ENCODE assay signal across 8 cellular contexts in the genomic region with DNA sequence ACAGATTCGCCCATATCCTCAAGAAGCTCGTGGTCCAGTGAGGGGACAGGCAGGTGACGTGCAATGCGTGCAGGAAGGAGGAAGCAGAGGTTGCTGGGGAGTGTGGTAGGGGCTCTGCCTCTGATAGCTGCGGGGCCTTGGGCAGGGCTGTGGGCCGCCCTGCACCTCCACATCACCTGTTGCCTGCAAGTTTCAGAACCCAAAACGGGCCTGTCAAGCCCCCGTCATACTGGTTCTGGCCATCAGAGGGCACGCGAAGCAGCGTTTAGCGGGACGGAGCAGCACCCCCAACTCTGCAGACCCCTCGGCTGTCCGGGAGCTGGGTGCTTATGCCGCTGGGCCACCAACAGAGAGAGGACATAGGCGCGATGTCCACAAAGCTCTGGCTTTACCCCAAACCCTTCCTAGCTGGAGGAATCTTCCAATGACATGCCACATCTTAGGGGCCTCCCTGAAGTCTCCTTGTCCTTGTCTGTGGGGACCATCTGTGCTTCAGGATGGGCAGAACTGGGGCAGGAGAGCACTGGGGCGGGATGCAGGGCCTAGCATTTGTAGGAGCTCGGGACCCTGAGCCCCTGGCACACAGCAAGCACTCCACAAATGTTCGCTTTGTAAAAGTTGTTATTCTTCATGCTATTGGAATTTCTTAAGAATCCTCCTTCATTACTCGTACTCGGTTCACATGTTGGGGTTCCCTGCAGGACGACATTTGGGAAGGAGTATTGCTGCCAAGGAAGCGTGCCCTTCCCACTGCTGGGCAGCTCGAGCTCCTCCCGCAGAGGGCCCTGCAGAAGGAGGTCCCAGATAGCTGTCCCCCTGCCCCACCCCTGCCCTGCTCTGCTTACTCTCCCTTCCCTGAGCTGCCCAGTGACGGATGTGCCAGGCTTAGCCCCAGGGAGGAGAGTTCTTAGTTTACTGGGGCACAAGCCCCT.
DNase-seq lines count a peak whose midpoint lies in the region; ATAC-seq lines count a peak whose summit lies in the region.

No MANE protein-coding gene starts in this region.

- H3K4me1 Mint-ChIP-seq in activated CD8-positive, alpha-beta T cell treated with anti-CD3 and anti-CD28 coated beads, Interleukin-2, amount 10 ng/mL, durations not matched to agents 7 days and 5 days (ENCODE audit: low read depth), result peaks cover 6% of the 10 kb centered on the region

- peaks cover 2% of the 10 kb centered on the region for H3K27me3 Mint-ChIP-seq in activated CD8-positive, alpha-beta T cell treated with anti-CD3 and anti-CD28 coated beads, Interleukin-2, amount 10 ng/mL, durations not matched to agents 7 days and 5 days (ENCODE audit: low read depth)

- ATAC-seq in GM18511 (IDR thresholded peaks at IDR 0.05; ENCODE audit: unreplicated experiment), result peak; percentile 66
- ATAC-seq in activated CD8-positive, alpha-beta T cell treated with anti-CD3 and anti-CD28 coated beads, Interleukin-2, amount 10 ng/mL, durations not matched to agents 7 days and 5 days, result peak; percentile 60

- no peaks in the 10 kb centered on the region for H3K9me3 Mint-ChIP-seq in activated CD8-positive, alpha-beta T cell treated with anti-CD3 and anti-CD28 coated beads, Interleukin-2, amount 10 ng/mL, durations not matched to agents 7 days and 5 days (ENCODE audit: insufficient read depth)

- no peak overlapping the region for H3K4me3 Mint-ChIP-seq in activated CD8-positive, alpha-beta T cell treated with anti-CD3 and anti-CD28 coated beads, Interleukin-2, amount 10 ng/mL, durations not matched to agents 7 days and 5 days

- POLR2A ChIA-PET in activated CD8-positive, alpha-beta T cell treated with anti-CD3 and anti-CD28 coated beads, Interleukin-2, amount 10 ng/mL, durations not matched to agents 7 days and 5 days (lab: Charles Lee), result interaction anchor here (0.9 kb wide), 1 partner anchor 93 kb away, joined by 3 read pairs; no protein-coding TSS in a partner anchor

- H3K36me3 Mint-ChIP-seq in activated CD8-positive, alpha-beta T cell treated with anti-CD3 and anti-CD28 coated beads, Interleukin-2, amount 10 ng/mL, durations not matched to agents 7 days and 5 days (ENCODE audit: low read depth), result no peaks in the 10 kb centered on the region

- CTCF ChIA-PET in activated CD8-positive, alpha-beta T cell treated with anti-CD3 and anti-CD28 coated beads, Interleukin-2, amount 10 ng/mL, durations not matched to agents 7 days and 5 days (lab: Charles Lee), result interaction anchor here (1.1 to 2.5 kb wide), 6 partner anchors 13 to 316 kb away, joined by 3 to 18 read pairs (median 4); partner anchors contain the start of gene USB1

- peak; percentile 47 for DNase-seq in activated CD8-positive, alpha-beta T cell treated with anti-CD3 and anti-CD28 coated beads, Interleukin-2, amount 10 ng/mL, durations not matched to agents 7 days and 5 days
- DNase-seq in globus pallidus (ENCODE audit: low spot score), result peak; percentile 4
- DNase-seq in stimulated activated CD8-positive, alpha-beta memory T cell treated with anti-CD3 and anti-CD28 coated beads, Interleukin-4, amount 100 ng/mL, for 48 hours, result peak; percentile 52
- DNase-seq in stimulated activated naive CD4-positive, alpha-beta T cell treated with Interleukin-2 at 50 U/mL for 16 hours (lab: John Stamatoyannopoulos, UW), result no peak
- DNase-seq in NCI-H2227 treated with DMSO at 0.1 percent for 48 hours (lab: John Stamatoyannopoulos, UW), result no peak
- no peak for DNase-seq in OCI-M1 (lab: John Stamatoyannopoulos, UW)
- no peak for DNase-seq in Kasumi-1 (lab: John Stamatoyannopoulos, UW)

- peak overlapping the region; percentile 16 for H3K27ac Mint-ChIP-seq in activated CD8-positive, alpha-beta T cell treated with anti-CD3 and anti-CD28 coated beads, Interleukin-2, amount 10 ng/mL, durations not matched to agents 7 days and 5 days

Comparison
In these comparisons a context has a peak if more than half of its experiments do, and no peak if none do; other contexts are left out.
1. DNase-seq: peak in activated CD8-positive, alpha-beta T cell treated with anti-CD3 and anti-CD28 coated beads, Interleukin-2, amount 10 ng/mL, durations not matched to agents 7 days and 5 days (single experiment), globus pallidus (single experiment) and stimulated activated CD8-positive, alpha-beta memory T cell treated with anti-CD3 and anti-CD28 coated beads, Interleukin-4, amount 100 ng/mL, for 48 hours (single experiment); none in stimulated activated naive CD4-positive, alpha-beta T cell treated with Interleukin-2 at 50 U/mL for 16 hours (single experiment), NCI-H2227 treated with DMSO at 0.1 percent for 48 hours (single experiment), OCI-M1 (single experiment) and Kasumi-1 (0 of 2).